ENCODE assay signal across 12 cellular contexts in the genomic region with DNA sequence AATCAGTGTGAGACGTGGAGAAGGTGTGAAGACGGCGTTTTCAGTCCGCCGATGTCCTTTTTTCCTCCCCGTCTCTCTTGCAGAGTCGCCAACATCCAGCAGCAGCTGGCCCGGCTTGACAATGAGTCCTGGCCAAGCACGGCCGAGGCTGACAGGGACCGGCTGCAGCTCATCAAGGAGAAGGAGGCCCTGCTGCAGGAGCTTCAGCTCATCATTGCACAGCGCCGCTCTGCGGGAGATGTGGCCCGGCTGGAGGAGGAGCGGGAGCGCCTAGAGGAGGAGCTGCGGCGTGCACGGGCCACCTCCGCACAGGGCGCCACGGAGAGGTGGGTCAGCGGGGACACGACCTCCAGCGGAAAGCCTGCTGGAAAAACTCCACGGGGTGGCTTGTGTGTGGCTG. TPM values are rescaled to one million over a fixed set of nuclear protein-coding genes. Genes with fewer than 3 reads are reported as not detected.
DNase-seq lines count a peak whose midpoint lies in the region; ATAC-seq and TF ChIP-seq lines count a peak whose summit lies in the region.
"Had no signal": no experiment of that assay in that cellular context is flagged by ENCODE, and none has a peak within 500 bp of the region (broad histone marks: within the 10 kb centered on the region; RNA-seq: fewer than 3 reads in every experiment).

No MANE protein-coding gene starts in this region.

- peak overlapping the region; percentile 67; the same call in 1 of the 2 replicates for H3K9ac ChIP-seq in BLaER1

- H3K4me1 ChIP-seq in BLaER1 (peaks cover 100% of the 10 kb centered on the region), Peyer's patch (peaks cover 0 to 22% (median 6%) of the 10 kb centered on the region in 4 donors), ovary (ENCODE audit: insufficient read depth) (peaks cover 20% of the 10 kb centered on the region)
- H3K4me1 ChIP-seq: right lobe of liver had no signal

- H3K4me3 ChIP-seq in BLaER1: peak overlapping the region; percentile 46
- no peak overlapping the region for H3K4me3 ChIP-seq in Peyer's patch
- no peak overlapping the region for H3K4me3 ChIP-seq in ovary
- H3K4me3 ChIP-seq: right lobe of liver had no signal

- H3K4me2 ChIP-seq in BLaER1: peak overlapping the region; percentile 82

- TF ChIP-seq POLR2A in Peyer's patch (IDR thresholded peaks at IDR 0.05) (no peak), ovary (IDR thresholded peaks at IDR 0.05) (no peak)

- ATAC-seq in HG03159 (IDR thresholded peaks at IDR 0.05; ENCODE audit: unreplicated experiment): no peak
- ATAC-seq in HG02610 (IDR thresholded peaks at IDR 0.05; ENCODE audit: unreplicated experiment): no peak
- no peak for ATAC-seq in sciatic nerve
- ATAC-seq: right lobe of liver, SK-N-SH treated with all-trans-retinoic acid at 6 μM for 48 hours had no signal

- peak in 1 of 3 donors; percentile 64 for DNase-seq in Peyer's patch
- peak in 40 of 42 donors; percentile 35 to 84 (median 60) for DNase-seq in head of caudate nucleus
- DNase-seq in ovary: peak; percentile 80 to 86 (median 83)
- no peak for DNase-seq in DMS 273 (lab: John Stamatoyannopoulos, UW; ENCODE audit: unreplicated experiment)
- DNase-seq in sciatic nerve (ENCODE audit: low spot score): no peak
- DNase-seq: MV-4-11, right lobe of liver had no signal

- H3K36me3 ChIP-seq in BLaER1 (no peaks in the 10 kb centered on the region), Peyer's patch (no peaks in the 10 kb centered on the region), ovary (no peaks in the 10 kb centered on the region)
- H3K36me3 ChIP-seq: right lobe of liver had no signal

- H4K20me1 ChIP-seq in BLaER1: no peaks in the 10 kb centered on the region

- H3K9me3 ChIP-seq in BLaER1 (0 out of 2 replicates have a peak, but pooled peaks cover under 1% of the 10 kb centered on the region), Peyer's patch (no peaks in the 10 kb centered on the region), ovary (no peaks in the 10 kb centered on the region)
- H3K9me3 ChIP-seq: right lobe of liver had no signal

- intact Hi-C loops in head of caudate nucleus (cut with DNase I): no loop called here
- intact Hi-C loops in ovary (cut with DNase I): loop anchor here in 3 of 4 donors (5.0 to 10.0 kb wide), 3 partner anchors 92 to 225 kb away; no protein-coding TSS in a partner anchor
- intact Hi-C loops in sciatic nerve (cut with DNase I): no loop called here

- 43 to 61% (median 49%) methylated on average over 27 of the region's 27 CpGs for WGBS in ovary, 3 donors

- H3K27me3 ChIP-seq in BLaER1: no peaks in the 10 kb centered on the region
- no peaks in the 10 kb centered on the region for H3K27me3 ChIP-seq in Peyer's patch
- H3K27me3 ChIP-seq in ovary: no peaks in the 10 kb centered on the region
- H3K27me3 ChIP-seq: right lobe of liver had no signal

- no peak for TF ChIP-seq EP300 in ovary (IDR thresholded peaks at IDR 0.05)

- TF ChIP-seq CTCF in Peyer's patch (IDR thresholded peaks at IDR 0.05) (no peak), ovary (IDR thresholded peaks at IDR 0.05) (peak in 2 of 3 donors; percentile 38 to 48)

- H3K27ac ChIP-seq in BLaER1 (peak overlapping the region; percentile 86), Peyer's patch (peak overlapping the region; percentile 60 to 88 (median 82)), ovary (peak overlapping the region in 1 of 2 donors; percentile 86)
- H3K27ac ChIP-seq: epithelial cell of prostate, right lobe of liver had no signal

RNA-seq across cellular contexts. Expression of gene CLCN4, which starts 47.1 kb away (rescaled TPM):
- total RNA-seq in Peyer's patch (1 to 10 TPM in 2 of 4 donors, under 1 TPM in 1, not detected in 1; 0.35 to 4.3 (median 1.7) TPM), ovary (1 to 10 TPM in 6 of 7 donors, under 1 TPM in 1; 0.36 to 4.2 (median 3.1) TPM), sciatic nerve (9.1 TPM)
- polyA plus RNA-seq in ovary: 1 to 10 TPM in 1 of 2 donors, under 1 TPM in 1; 0.92 to 3.0 TPM

Comparison
In these comparisons a context has a peak if more than half of its experiments do, and no peak if none do; other contexts are left out.
1. DNase-seq: peak in head of caudate nucleus (40 of 42) and ovary (5 of 5); none in DMS 273 (single experiment) and sciatic nerve (single experiment).
2. CTCF ChIP-seq: peak in ovary (2 of 3); none in Peyer's patch (0 of 6).
3. intact Hi-C loops: an anchor here in ovary (5.0 to 10.0 kb wide); none called in head of caudate nucleus and sciatic nerve.